Comparison of ENCODE assay signal across 8 cellular contexts in genomic region chr1:12407050-12407961, GRCh38.
DNase-seq lines count a peak whose midpoint lies in the region; ATAC-seq, FAIRE-seq and TF ChIP-seq lines count a peak whose summit lies in the region.

No MANE protein-coding gene starts in this region.

- DNase-seq in BE2C: no peak
- peak; percentile 21 for DNase-seq in HuH-7 (ENCODE audit: low spot score)
- DNase-seq in bronchial epithelial cell (ENCODE audit: low read depth): peak; percentile 73
- DNase-seq in lower lobe of right lung: no peak
- peak; percentile 48 for DNase-seq in ureter (ENCODE audit: low spot score)
- DNase-seq in cerebellum (ENCODE audit: low spot score): no peak

- no peaks in the 10 kb centered on the region for H3K27me3 ChIP-seq in BE2C
- no peaks in the 10 kb centered on the region for H3K27me3 ChIP-seq in bronchial epithelial cell (ENCODE audit: control insufficient read depth, insufficient read depth, low read length)
- no peaks in the 10 kb centered on the region for H3K27me3 ChIP-seq in lower lobe of right lung (ENCODE audit: low read depth)

- ATAC-seq in lower lobe of right lung (peak; percentile 64 to 83), GM21528 (IDR thresholded peaks at IDR 0.05; ENCODE audit: low FRiP score, unreplicated experiment) (no peak), HG02798 (IDR thresholded peaks at IDR 0.05; ENCODE audit: poor library complexity, unreplicated experiment) (no peak)

- peak overlapping the region; percentile 64 for H3K27ac ChIP-seq in lower lobe of right lung

- H3K36me3 ChIP-seq in BE2C (no peaks in the 10 kb centered on the region), bronchial epithelial cell (ENCODE audit: control insufficient read depth, insufficient read depth, low read length) (peaks cover 6% of the 10 kb centered on the region), lower lobe of right lung (peaks cover 40% of the 10 kb centered on the region)

- H3K4me3 ChIP-seq in BE2C (ENCODE audit: low read depth, low read length) (no peak overlapping the region), bronchial epithelial cell (ENCODE audit: low read depth, low read length) (no peak overlapping the region), lower lobe of right lung (no peak overlapping the region)

- 0 out of 2 replicates have a peak, but pooled peaks have one; percentile 14 for TF ChIP-seq CTCF in BE2C (IDR thresholded peaks at IDR 0.05; ENCODE audit: low read depth, low read length)
- peak; percentile 28 for TF ChIP-seq CTCF in bronchial epithelial cell (IDR thresholded peaks at IDR 0.05; ENCODE audit: insufficient read depth, low read length, severe bottlenecking)
- TF ChIP-seq CTCF in lower lobe of right lung (IDR thresholded peaks at IDR 0.05): peak; percentile 46

- no peak for FAIRE-seq in bronchial epithelial cell (lab: Jason Lieb, UNC)

- no peaks in the 10 kb centered on the region for H3K9me3 ChIP-seq in BE2C
- no peaks in the 10 kb centered on the region for H3K9me3 ChIP-seq in lower lobe of right lung

- H3K4me1 ChIP-seq in BE2C (no peaks in the 10 kb centered on the region), lower lobe of right lung (peaks cover 40% of the 10 kb centered on the region)

- intact Hi-C loops in lower lobe of right lung (cut with DNase I): no loop called here

Comparison
In these comparisons a context has a peak if more than half of its experiments do, and no peak if none do; other contexts are left out.
1. DNase-seq: peak in HuH-7 (single experiment), bronchial epithelial cell (single experiment) and ureter (single experiment); none in BE2C (single experiment), lower lobe of right lung (single experiment) and cerebellum (single experiment).
2. ATAC-seq: peak in lower lobe of right lung (2 of 2); none in GM21528 (single experiment) and HG02798 (single experiment).
3. Peak in every context shown above with its lines, with median percentiles within 50 percentile points of each other: CTCF ChIP-seq.